In genomic region chr4:85548116-85548515, GRCh38 we compare ENCODE assay signal across 1 cellular context.
TF ChIP-seq lines count a peak whose summit lies in the region.

No MANE protein-coding gene starts in this region.

TF ChIP-seq in A549, 52 proteins besides CTCF, POLR2A, EP300 and RAD21 (continued from another document):
- TF ChIP-seq, protein P1, sequence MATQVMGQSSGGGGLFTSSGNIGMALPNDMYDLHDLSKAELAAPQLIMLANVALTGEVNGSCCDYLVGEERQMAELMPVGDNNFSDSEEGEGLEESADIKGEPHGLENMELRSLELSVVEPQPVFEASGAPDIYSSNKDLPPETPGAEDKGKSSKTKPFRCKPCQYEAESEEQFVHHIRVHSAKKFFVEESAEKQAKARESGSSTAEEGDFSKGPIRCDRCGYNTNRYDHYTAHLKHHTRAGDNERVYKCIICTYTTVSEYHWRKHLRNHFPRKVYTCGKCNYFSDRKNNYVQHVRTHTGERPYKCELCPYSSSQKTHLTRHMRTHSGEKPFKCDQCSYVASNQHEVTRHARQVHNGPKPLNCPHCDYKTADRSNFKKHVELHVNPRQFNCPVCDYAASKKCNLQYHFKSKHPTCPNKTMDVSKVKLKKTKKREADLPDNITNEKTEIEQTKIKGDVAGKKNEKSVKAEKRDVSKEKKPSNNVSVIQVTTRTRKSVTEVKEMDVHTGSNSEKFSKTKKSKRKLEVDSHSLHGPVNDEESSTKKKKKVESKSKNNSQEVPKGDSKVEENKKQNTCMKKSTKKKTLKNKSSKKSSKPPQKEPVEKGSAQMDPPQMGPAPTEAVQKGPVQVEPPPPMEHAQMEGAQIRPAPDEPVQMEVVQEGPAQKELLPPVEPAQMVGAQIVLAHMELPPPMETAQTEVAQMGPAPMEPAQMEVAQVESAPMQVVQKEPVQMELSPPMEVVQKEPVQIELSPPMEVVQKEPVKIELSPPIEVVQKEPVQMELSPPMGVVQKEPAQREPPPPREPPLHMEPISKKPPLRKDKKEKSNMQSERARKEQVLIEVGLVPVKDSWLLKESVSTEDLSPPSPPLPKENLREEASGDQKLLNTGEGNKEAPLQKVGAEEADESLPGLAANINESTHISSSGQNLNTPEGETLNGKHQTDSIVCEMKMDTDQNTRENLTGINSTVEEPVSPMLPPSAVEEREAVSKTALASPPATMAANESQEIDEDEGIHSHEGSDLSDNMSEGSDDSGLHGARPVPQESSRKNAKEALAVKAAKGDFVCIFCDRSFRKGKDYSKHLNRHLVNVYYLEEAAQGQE (IDR thresholded peaks at IDR 0.05): no peak
- TF ChIP-seq FOSL2 (IDR thresholded peaks at IDR 0.05) (no peak), FOSL2 (CRISPR knock-in tag; IDR thresholded peaks at IDR 0.05) (no peak)
TF ChIP-seq in A549: peak in this region for 0.
